In the genomic region with DNA sequence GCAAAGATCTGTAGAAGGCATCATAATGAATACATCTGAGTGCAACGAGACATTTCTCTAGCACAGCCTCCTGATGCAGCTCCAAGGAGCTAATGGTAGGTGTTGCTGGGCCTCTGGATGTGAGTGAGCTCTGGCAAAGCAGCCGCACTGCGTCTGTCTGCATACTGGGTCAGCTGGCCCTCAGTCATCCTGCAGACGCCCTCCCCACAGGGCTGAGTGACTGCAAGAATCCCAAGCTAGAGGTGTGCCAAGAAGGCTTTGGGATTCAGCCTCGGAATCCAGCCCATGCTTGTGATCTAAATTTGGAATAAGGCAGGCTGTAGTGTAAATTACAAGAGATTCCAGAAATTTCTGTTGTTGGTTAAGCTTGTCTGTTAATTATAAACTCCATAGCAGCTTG, we compare ENCODE assay signal across 10 cellular contexts. TPM values are rescaled to one million over a fixed set of nuclear protein-coding genes. Genes with fewer than 3 reads are reported as not detected.
DNase-seq lines count a peak whose midpoint lies in the region; ATAC-seq lines count a peak whose summit lies in the region.
"Had no signal": no experiment of that assay in that cellular context is flagged by ENCODE, and none has a peak within 500 bp of the region (broad histone marks: within the 10 kb centered on the region; RNA-seq: fewer than 3 reads in every experiment).

No MANE protein-coding gene starts in this region.

- intact Hi-C loops in sciatic nerve (cut with DNase I): no loop called here

- peak overlapping the region in 5 of 6 donors; percentile 69 to 89 (median 82) for H3K27ac Mint-ChIP-seq in immature natural killer cell

- H3K9me3 Mint-ChIP-seq in immature natural killer cell: no peaks in the 10 kb centered on the region

- ATAC-seq in sciatic nerve (peak; percentile 75), GM19395 (IDR thresholded peaks at IDR 0.05; ENCODE audit: unreplicated experiment) (no peak)

- in situ Hi-C loops in Caki2 (cut with HindIII; ENCODE audit: low pct_unique_long_range_greater_than_20kb, low sequenced_read_pairs): no loop called here

- H3K27me3 Mint-ChIP-seq in immature natural killer cell (ENCODE audit: low read depth in 3 of 3): peaks cover 0 to 2% (median 0%) of the 10 kb centered on the region in 3 donors

- H3K36me3 Mint-ChIP-seq in immature natural killer cell: peaks cover 16 to 36% (median 36%) of the 10 kb centered on the region in 3 donors

- no peak overlapping the region for H3K4me3 Mint-ChIP-seq in immature natural killer cell

- DNase-seq in Caki2 (ENCODE audit: low read depth) (peak; percentile 43), astrocyte of the hippocampus (ENCODE audit: low read depth, low spot score) (peak; percentile 84), immature natural killer cell (no peak), sciatic nerve (ENCODE audit: low spot score) (no peak), hippocampal formation (lab: John Stamatoyannopoulos, UW) (no peak), NCI-H748 treated with DMSO at 0.1 percent for 48 hours (lab: John Stamatoyannopoulos, UW) (no peak)
- no peak for DNase-seq in stimulated activated CD4-positive, alpha-beta T cell treated with anti-CD3 and anti-CD28 coated beads, Interleukin-4, amount 100 ng/mL, for 1 hour
- DNase-seq: effector CD4-positive, alpha-beta T cell; NCI-H146 had no signal

- peaks cover 58 to 77% of the 10 kb centered on the region in 2 donors for H3K4me1 Mint-ChIP-seq in immature natural killer cell

RNA-seq across cellular contexts. Expression of gene HERC3, which starts 18.5 kb away (rescaled TPM):
- total RNA-seq in Caki2 (2014; rRNA removed; shearing (Covaris generic); ENCODE audit: low replicate concordance): 2.3 and 8.1 TPM in 2 replicates
- 10 to 100 TPM; 21.7 to 39.7 (median 32.0) TPM for polyA plus RNA-seq in immature natural killer cell
- total RNA-seq in sciatic nerve: 46.5 TPM

Comparison
In these comparisons a context has a peak if more than half of its experiments do, and no peak if none do; other contexts are left out.
1. DNase-seq: peak in Caki2 (single experiment) and astrocyte of the hippocampus (single experiment); none in immature natural killer cell (0 of 3), sciatic nerve (single experiment), hippocampal formation (0 of 2), stimulated activated CD4-positive, alpha-beta T cell treated with anti-CD3 and anti-CD28 coated beads, Interleukin-4, amount 100 ng/mL, for 1 hour (single experiment) and NCI-H748 treated with DMSO at 0.1 percent for 48 hours (single experiment).